In the genomic region with DNA sequence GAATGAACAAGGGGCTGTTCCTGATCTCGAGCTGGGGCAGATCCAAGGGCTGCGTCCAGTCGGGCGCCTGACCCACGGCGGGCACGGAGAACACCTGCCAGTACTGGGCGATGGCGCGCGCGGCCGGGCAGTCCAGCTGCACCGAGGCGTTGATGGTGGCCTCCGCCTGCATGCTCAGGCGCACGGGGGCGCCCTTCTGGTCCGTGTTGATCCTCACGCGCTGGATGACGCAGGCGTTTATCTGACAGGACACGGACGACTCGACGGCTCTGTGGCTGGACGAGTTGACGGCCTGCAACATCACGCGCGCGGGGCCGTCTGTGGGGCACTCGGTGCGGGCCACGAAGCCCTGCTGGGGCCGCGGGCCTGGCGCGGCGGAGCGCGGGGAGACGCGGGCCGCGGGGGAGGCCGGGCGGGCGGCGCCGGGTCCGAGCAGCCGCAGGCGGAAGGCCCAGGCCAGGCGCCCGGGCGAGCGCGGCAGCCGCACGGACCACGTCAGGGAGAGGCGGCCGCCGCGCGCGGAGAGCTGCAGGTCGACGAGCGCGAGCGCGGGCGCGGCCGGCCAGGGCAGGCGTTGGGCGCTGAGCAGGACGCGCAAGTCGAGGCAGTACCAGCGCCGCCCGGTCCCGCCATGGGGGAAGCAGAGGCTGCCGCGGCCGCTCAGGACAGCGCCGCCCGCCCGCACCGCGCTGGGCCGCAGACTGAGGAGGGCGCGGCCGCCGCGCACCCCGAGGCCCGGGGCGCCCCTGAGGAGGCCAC, we compare ENCODE assay signal across 8 cellular contexts. TPM values are rescaled to one million over a fixed set of nuclear protein-coding genes. Genes with fewer than 3 reads are reported as not detected.
DNase-seq lines count a peak whose midpoint lies in the region; ATAC-seq lines count a peak whose summit lies in the region.

No MANE protein-coding gene starts in this region.

- H3K4me1 Mint-ChIP-seq in activated T-helper 1 cell treated with anti-CD3 and anti-CD28 coated beads, Interleukin-12 subunit alpha, Interleukin-12 subunit beta, Interleukin-2, Interleukin-4 antibody, amounts not matched to agents 30 ng/mL and 10 ng/mL and 1 ng/mL, durations not matched to agents 14 hours and 24 hours and 36 hours (ENCODE audit: low read depth), result peaks cover 7% of the 10 kb centered on the region

- ATAC-seq in GM19035 (IDR thresholded peaks at IDR 0.05; ENCODE audit: unreplicated experiment) (no peak), GM21786 (IDR thresholded peaks at IDR 0.05; ENCODE audit: unreplicated experiment) (no peak), HG02870 (IDR thresholded peaks at IDR 0.05; ENCODE audit: unreplicated experiment) (no peak)

- H3K4me3 ChIP-seq in MG63, result no peak overlapping the region

- DNase-seq in ELF-1 (ENCODE audit: low read depth, low spot score) (peak; percentile 71), head of caudate nucleus (peak in 37 of 42 donors; percentile 21 to 76 (median 48)), posterior vena cava (ENCODE audit: low spot score) (peak; percentile 94), MG63 (no peak)
- DNase-seq in activated T-helper 1 cell treated with anti-CD3 and anti-CD28 coated beads, Interleukin-12 subunit alpha, Interleukin-12 subunit beta, Interleukin-2, Interleukin-4 antibody, amounts not matched to agents 30 ng/mL and 10 ng/mL and 1 ng/mL, durations not matched to agents 14 hours and 24 hours and 36 hours (ENCODE audit: low spot score), result no peak

- H3K4me3 Mint-ChIP-seq in activated T-helper 1 cell treated with anti-CD3 and anti-CD28 coated beads, Interleukin-12 subunit alpha, Interleukin-12 subunit beta, Interleukin-2, Interleukin-4 antibody, amounts not matched to agents 30 ng/mL and 10 ng/mL and 1 ng/mL, durations not matched to agents 14 hours and 24 hours and 36 hours, result peak overlapping the region; percentile 7

- H3K9me3 ChIP-seq in MG63, result peaks cover 5% of the 10 kb centered on the region; the same call in 1 of the 2 replicates

- H3K27me3 ChIP-seq in MG63, result no peaks in the 10 kb centered on the region

- H3K9me3 Mint-ChIP-seq in activated T-helper 1 cell treated with anti-CD3 and anti-CD28 coated beads, Interleukin-12 subunit alpha, Interleukin-12 subunit beta, Interleukin-2, Interleukin-4 antibody, amounts not matched to agents 30 ng/mL and 10 ng/mL and 1 ng/mL, durations not matched to agents 14 hours and 24 hours and 36 hours, result peaks cover 3% of the 10 kb centered on the region

- intact Hi-C loops in activated T-helper 1 cell treated with anti-CD3 and anti-CD28 coated beads, Interleukin-12 subunit alpha, Interleukin-12 subunit beta, Interleukin-2, Interleukin-4 antibody, amounts not matched to agents 30 ng/mL and 10 ng/mL and 1 ng/mL, durations not matched to agents 14 hours and 24 hours and 36 hours (cut with micrococcal nuclease), result no loop called here
- intact Hi-C loops in head of caudate nucleus (cut with DNase I) (no loop called here), posterior vena cava (cut with DNase I) (no loop called here)

- H3K27ac Mint-ChIP-seq in activated T-helper 1 cell treated with anti-CD3 and anti-CD28 coated beads, Interleukin-12 subunit alpha, Interleukin-12 subunit beta, Interleukin-2, Interleukin-4 antibody, amounts not matched to agents 30 ng/mL and 10 ng/mL and 1 ng/mL, durations not matched to agents 14 hours and 24 hours and 36 hours, result no peak overlapping the region

- H3K36me3 ChIP-seq in MG63, result no peaks in the 10 kb centered on the region

- peaks cover 3% of the 10 kb centered on the region for H3K36me3 Mint-ChIP-seq in activated T-helper 1 cell treated with anti-CD3 and anti-CD28 coated beads, Interleukin-12 subunit alpha, Interleukin-12 subunit beta, Interleukin-2, Interleukin-4 antibody, amounts not matched to agents 30 ng/mL and 10 ng/mL and 1 ng/mL, durations not matched to agents 14 hours and 24 hours and 36 hours (ENCODE audit: low read depth)

- H3K27me3 Mint-ChIP-seq in activated T-helper 1 cell treated with anti-CD3 and anti-CD28 coated beads, Interleukin-12 subunit alpha, Interleukin-12 subunit beta, Interleukin-2, Interleukin-4 antibody, amounts not matched to agents 30 ng/mL and 10 ng/mL and 1 ng/mL, durations not matched to agents 14 hours and 24 hours and 36 hours (ENCODE audit: insufficient read depth), result peaks cover 68% of the 10 kb centered on the region

RNA-seq across cellular contexts. Expression of gene PKDREJ, which starts 0.5 kb away (rescaled TPM):
- 0.03 TPM in 1 of 2 replicates, not detected in the other for total RNA-seq in activated T-helper 1 cell treated with anti-CD3 and anti-CD28 coated beads, Interleukin-12 subunit alpha, Interleukin-12 subunit beta, Interleukin-2, Interleukin-4 antibody, amounts not matched to agents 30 ng/mL and 10 ng/mL and 1 ng/mL, durations not matched to agents 14 hours and 24 hours and 36 hours
- total RNA-seq in posterior vena cava, result under 1 TPM; 0.05 to 0.09 TPM
- not detected in 2 replicates for total RNA-seq in MG63 (2014; rRNA removed; shearing (Covaris generic); ENCODE audit: low replicate concordance)

RNA-seq across cellular contexts. Expression of gene TTC38, which starts 5.2 kb away (rescaled TPM):
- total RNA-seq in activated T-helper 1 cell treated with anti-CD3 and anti-CD28 coated beads, Interleukin-12 subunit alpha, Interleukin-12 subunit beta, Interleukin-2, Interleukin-4 antibody, amounts not matched to agents 30 ng/mL and 10 ng/mL and 1 ng/mL, durations not matched to agents 14 hours and 24 hours and 36 hours, result 23.0 and 30.2 TPM in 2 replicates
- 10 to 100 TPM; 15.4 to 23.8 TPM for total RNA-seq in posterior vena cava
- 21.3 and 36.3 TPM in 2 replicates for total RNA-seq in MG63 (2014; rRNA removed; shearing (Covaris generic); ENCODE audit: low replicate concordance)

RNA-seq across cellular contexts. Expression of gene CDPF1, which starts 12.5 kb away (rescaled TPM):
- total RNA-seq in activated T-helper 1 cell treated with anti-CD3 and anti-CD28 coated beads, Interleukin-12 subunit alpha, Interleukin-12 subunit beta, Interleukin-2, Interleukin-4 antibody, amounts not matched to agents 30 ng/mL and 10 ng/mL and 1 ng/mL, durations not matched to agents 14 hours and 24 hours and 36 hours, result 9.5 and 14.2 TPM in 2 replicates
- total RNA-seq in posterior vena cava, result 1 to 10 TPM; 3.9 to 4.4 TPM
- 21.5 and 26.2 TPM in 2 replicates for total RNA-seq in MG63 (2014; rRNA removed; shearing (Covaris generic); ENCODE audit: low replicate concordance)

RNA-seq across cellular contexts. Expression of gene GTSE1, which starts 34.0 kb away (rescaled TPM):
- total RNA-seq in activated T-helper 1 cell treated with anti-CD3 and anti-CD28 coated beads, Interleukin-12 subunit alpha, Interleukin-12 subunit beta, Interleukin-2, Interleukin-4 antibody, amounts not matched to agents 30 ng/mL and 10 ng/mL and 1 ng/mL, durations not matched to agents 14 hours and 24 hours and 36 hours, result 39.0 and 39.9 TPM in 2 replicates
- under 1 TPM; 0.19 to 0.48 TPM for total RNA-seq in posterior vena cava
- total RNA-seq in MG63 (2014; rRNA removed; shearing (Covaris generic); ENCODE audit: low replicate concordance), result 25.3 and 25.4 TPM in 2 replicates

Comparison
In these comparisons a context has a peak if more than half of its experiments do, and no peak if none do; other contexts are left out.
1. DNase-seq: peak in ELF-1 (single experiment), head of caudate nucleus (37 of 42) and posterior vena cava (single experiment); none in activated T-helper 1 cell treated with anti-CD3 and anti-CD28 coated beads, Interleukin-12 subunit alpha, Interleukin-12 subunit beta, Interleukin-2, Interleukin-4 antibody, amounts not matched to agents 30 ng/mL and 10 ng/mL and 1 ng/mL, durations not matched to agents 14 hours and 24 hours and 36 hours (single experiment) and MG63 (single experiment).